ENCODE assay signal across 1 cellular context in genomic region chr2:157414050-157414449, GRCh38.
TF ChIP-seq lines count a peak whose summit lies in the region.

No MANE protein-coding gene starts in this region.

TF ChIP-seq in WTC11, 78 proteins besides CTCF, POLR2A, EP300 and RAD21 (continued from another document):
- TF ChIP-seq MAX (CRISPR knock-in tag; IDR thresholded peaks at IDR 0.05): no peak
